ENCODE assay signal across 26 cellular contexts in the genomic region with DNA sequence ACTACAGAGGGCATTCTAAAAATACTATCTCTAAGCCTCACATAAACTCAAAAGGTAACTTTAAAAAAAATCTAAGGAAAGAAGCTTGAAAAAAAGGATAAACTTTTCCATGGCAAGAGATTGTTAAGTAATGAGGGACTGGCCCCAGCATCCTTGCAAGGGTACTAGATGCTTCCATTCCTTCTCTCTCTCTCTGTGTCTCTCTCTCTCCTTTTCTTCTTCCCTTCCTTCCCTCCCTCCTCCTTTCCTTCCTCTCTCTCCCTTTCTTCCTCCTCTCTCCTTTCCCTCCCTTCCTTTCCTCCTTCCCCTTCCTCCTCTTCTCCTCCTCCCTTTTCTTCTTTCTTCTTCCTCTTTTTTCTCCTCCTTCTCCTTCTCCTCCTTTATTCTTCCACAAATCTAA.
"Had no signal": no experiment of that assay in that cellular context is flagged by ENCODE, and none has a peak within 500 bp of the region (broad histone marks: within the 10 kb centered on the region; RNA-seq: fewer than 3 reads in every experiment).

No MANE protein-coding gene starts in this region.

- ATAC-seq: stimulated activated effector memory CD8-positive, alpha-beta T cell treated with anti-CD3 and anti-CD28 coated beads, Interleukin-12 subunit alpha, Interleukin-12 subunit beta, amount 100 ng/mL, for 72 hours; stimulated activated memory B cell treated with anti-CD40 and anti-IgM and Interleukin-4, amounts not matched to agents 10 μg/mL and 1 μg/mL and 100 μg/mL, for 72 hours; stimulated activated naive B cell treated with anti-CD40 and anti-IgM and Interleukin-4, amounts not matched to agents 10 μg/mL and 1 μg/mL and 100 μg/mL, for 72 hours; stimulated activated naive CD8-positive, alpha-beta T cell treated with anti-CD3 and anti-CD28 coated beads, Interleukin-15, amount 100 ng/mL, for 72 hours; stimulated activated naive CD8-positive, alpha-beta T cell treated with anti-CD3 and anti-CD28 coated beads, Interleukin-15, Interleukin-2, amounts not matched to agents 100 U/mL and 50 U/mL, for 24 hours; upper lobe of right lung had no signal

- DNase-seq: stimulated activated CD4-positive, alpha-beta T cell treated with anti-CD3 and anti-CD28 coated beads, Interleukin-2, amount 100 ng/mL, for 48 hours; stimulated activated CD4-positive, alpha-beta T cell treated with anti-CD3 and anti-CD28 coated beads, Interleukin-4, amount 100 ng/mL, for 1 hour; stimulated activated CD4-positive, alpha-beta T cell treated with anti-CD3 and anti-CD28 coated beads, Interleukin-4, amount 100 ng/mL, for 24 hours; stimulated activated CD4-positive, alpha-beta T cell treated with anti-CD3 and anti-CD28 coated beads, Interleukin-4, amount 100 ng/mL, for 4 hours; stimulated activated CD8-positive, alpha-beta memory T cell treated with anti-CD3 and anti-CD28 coated beads, Interleukin-4, amount 100 ng/mL, for 48 hours; stimulated activated naive B cell treated with anti-CD40 and anti-IgM and Interleukin-4, amounts not matched to agents 10 μg/mL and 1 μg/mL and 100 μg/mL, for 72 hours; stimulated activated naive CD4-positive, alpha-beta T cell; stimulated activated naive CD4-positive, alpha-beta T cell treated with Interleukin-2 at 50 U/mL for 16 hours; stimulated activated naive CD8-positive, alpha-beta T cell treated with anti-CD3 and anti-CD28 coated beads, Interleukin-15, amount 100 ng/mL, for 72 hours; stimulated activated naive CD8-positive, alpha-beta T cell treated with anti-CD3 and anti-CD28 coated beads, Interleukin-15, Interleukin-2, amounts not matched to agents 100 U/mL and 50 U/mL, for 24 hours; stomach; substantia nigra; testis; thyroid gland; tibial artery; transverse colon; upper lobe of left lung; upper lobe of right lung; uterus had no signal

- H3K27ac ChIP-seq: stomach, suprapubic skin, testis, thoracic aorta, thyroid gland, tibial artery, tibial nerve, transverse colon, upper lobe of left lung, upper lobe of right lung, uterus, vagina had no signal

- FAIRE-seq: urothelium cell line had no signal

- H3K4me3 ChIP-seq: stomach, suprapubic skin, testis, thoracic aorta, thyroid gland, tibial artery, tibial nerve, transverse colon, upper lobe of left lung, upper lobe of right lung, uterus, vagina had no signal

- H3K27me3 ChIP-seq: stomach, suprapubic skin, testis, thyroid gland, tibial artery, tibial nerve, transverse colon, upper lobe of left lung, upper lobe of right lung, uterus, vagina had no signal

- H3K4me1 ChIP-seq: stomach, suprapubic skin, testis, thyroid gland, tibial artery, transverse colon, upper lobe of left lung, upper lobe of right lung, uterus, vagina had no signal

- H3K36me3 ChIP-seq: stomach, suprapubic skin, thoracic aorta, thyroid gland, tibial artery, tibial nerve, transverse colon, upper lobe of left lung, upper lobe of right lung, uterus, vagina had no signal

- H3K9me3 ChIP-seq: stomach, suprapubic skin, testis, thoracic aorta, thyroid gland, tibial artery, tibial nerve, transverse colon, upper lobe of left lung, upper lobe of right lung, uterus, vagina had no signal
